7 cellular contexts compared by ENCODE assay signal in genomic region chr9:87187656-87188055, GRCh38.
"Had no signal": no experiment of that assay in that cellular context is flagged by ENCODE, and none has a peak within 500 bp of the region (broad histone marks: within the 10 kb centered on the region; RNA-seq: fewer than 3 reads in every experiment).

No MANE protein-coding gene starts in this region.

- DNase-seq: GM23248, H9, HCEC 1CT, KG1 had no signal

- H2AFZ ChIP-seq: GM23248 had no signal

- H3K4me3 ChIP-seq: GM23248, K562 had no signal

- H3K9ac ChIP-seq: GM23248 had no signal

- H3K9me3 Mint-ChIP-seq: H9 had no signal

- H3K4me3 Mint-ChIP-seq: H9 had no signal

- H3K27ac Mint-ChIP-seq: H9 had no signal

- H3K27ac ChIP-seq: GM23248, HL-60 had no signal

- ATAC-seq: HepG2, K562 had no signal
